10 cellular contexts compared by ENCODE assay signal in the genomic region with DNA sequence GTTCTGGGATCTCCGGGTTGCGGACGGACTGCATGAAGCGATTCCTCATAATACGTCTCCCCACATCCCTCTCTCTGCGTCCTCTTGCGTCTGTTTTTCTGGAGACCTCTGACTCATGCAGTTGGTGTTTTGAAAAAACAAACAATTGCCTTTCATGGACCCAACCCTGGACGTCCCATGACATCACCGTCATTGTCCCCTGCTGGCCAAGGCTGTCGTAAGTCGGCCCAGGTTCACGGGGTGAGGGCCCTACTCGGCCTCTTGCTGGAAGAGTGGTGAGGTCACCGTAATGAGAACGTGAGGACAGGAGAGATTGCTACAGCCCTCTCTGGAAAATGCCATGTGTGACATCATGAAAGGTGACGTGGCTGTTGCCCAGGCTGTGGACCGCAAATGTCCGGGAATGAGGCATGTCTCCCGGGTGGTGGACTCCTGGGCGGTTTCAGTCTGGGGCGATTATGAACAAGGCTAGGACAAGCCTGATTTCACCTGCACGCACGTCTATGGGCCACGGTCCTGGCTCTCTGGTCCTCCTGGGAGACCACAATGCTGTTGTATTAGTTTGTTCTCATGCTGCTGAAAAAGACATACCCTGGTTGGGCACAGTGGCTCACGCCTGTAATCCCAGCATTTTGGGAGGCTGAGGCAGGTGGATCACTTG. TPM values are rescaled to one million over a fixed set of nuclear protein-coding genes. Genes with fewer than 3 reads are reported as not detected.
DNase-seq lines count a peak whose midpoint lies in the region; ATAC-seq and TF ChIP-seq lines count a peak whose summit lies in the region.
"Had no signal": no experiment of that assay in that cellular context is flagged by ENCODE, and none has a peak within 500 bp of the region (broad histone marks: within the 10 kb centered on the region; RNA-seq: fewer than 3 reads in every experiment).

No MANE protein-coding gene starts in this region.

- H3K4me1 ChIP-seq in foreskin keratinocyte: no peaks in the 10 kb centered on the region

- peaks cover 9% of the 10 kb centered on the region for H3K27me3 ChIP-seq in foreskin keratinocyte

- H3K4me3 ChIP-seq in astrocyte of the spinal cord (ENCODE audit: low read depth, low read length): no peak overlapping the region

- DNase-seq in COLO668 (lab: John Stamatoyannopoulos, UW; ENCODE audit: unreplicated experiment) (peak; percentile 62), HuH-7 (ENCODE audit: low spot score) (peak; percentile 85), astrocyte of the spinal cord (ENCODE audit: low read depth, low spot score) (peak; percentile 97), kidney tubule cell (ENCODE audit: low spot score) (peak; percentile 45), NCI-H1417 (lab: John Stamatoyannopoulos, UW) (no peak), foreskin keratinocyte (no peak), globus pallidus (ENCODE audit: low spot score) (no peak)
- DNase-seq: C1 segment of cervical spinal cord, cortex of kidney had no signal

- in situ Hi-C loops in astrocyte of the spinal cord (cut with HindIII; ENCODE audit: low sequenced_read_pairs): no loop called here

- TF ChIP-seq CTCF in astrocyte of the spinal cord (IDR thresholded peaks at IDR 0.05; ENCODE audit: low read depth, low read length) (no peak), foreskin keratinocyte (conservative IDR thresholded peaks at IDR 0.05) (no peak)

- ATAC-seq in foreskin keratinocyte: no peak
- no peak for ATAC-seq in HG02798 (IDR thresholded peaks at IDR 0.05; ENCODE audit: poor library complexity, unreplicated experiment)

- no peak overlapping the region for H3K27ac ChIP-seq in foreskin keratinocyte

RNA-seq across cellular contexts. Expression of a gene that starts 9.8 kb away (rescaled TPM):
- 9.5 and 9.6 TPM in 2 replicates for total RNA-seq in foreskin keratinocyte
- 7.4 and 7.9 TPM in 2 replicates for polyA plus RNA-seq in foreskin keratinocyte

RNA-seq across cellular contexts. Expression of a gene that starts 16.5 kb away (rescaled TPM):
- 57.2 and 58.9 TPM in 2 replicates for total RNA-seq in foreskin keratinocyte
- polyA plus RNA-seq in foreskin keratinocyte: 49.1 and 50.1 TPM in 2 replicates

RNA-seq across cellular contexts. Expression of a gene that starts 35.3 kb away (rescaled TPM):
- total RNA-seq in foreskin keratinocyte: 1.1 and 1.4 TPM in 2 replicates
- polyA plus RNA-seq in foreskin keratinocyte: 1.2 and 1.3 TPM in 2 replicates

RNA-seq across cellular contexts. Expression of a gene that starts 49.1 kb away (rescaled TPM):
- 56.4 and 59.7 TPM in 2 replicates for total RNA-seq in foreskin keratinocyte
- 82.3 and 92.6 TPM in 2 replicates for polyA plus RNA-seq in foreskin keratinocyte

Comparison
In these comparisons a context has a peak if more than half of its experiments do, and no peak if none do; other contexts are left out.
1. DNase-seq: peak in COLO668 (single experiment), HuH-7 (single experiment), astrocyte of the spinal cord (single experiment) and kidney tubule cell (single experiment); none in NCI-H1417 (0 of 3), foreskin keratinocyte (0 of 2) and globus pallidus (single experiment).